In genomic region chr21:32727728-32728454, GRCh38 we compare ENCODE assay signal across 8 cellular contexts. TPM values are rescaled to one million over a fixed set of nuclear protein-coding genes. Genes with fewer than 3 reads are reported as not detected.
DNase-seq lines count a peak whose midpoint lies in the region; ATAC-seq lines count a peak whose summit lies in the region.

Gene SYNJ1 (minus strand): TSS chr21:32728013. CDS start chr21:32726895, 1,118 bp downstream.

- WGBS in mesendoderm (ENCODE audit: extremely low coverage, insufficient coverage, low lambda C conversion rate), result no CpG with 5 or more reads among the region's 72 CpGs

- peaks cover 16 to 29% of the 10 kb centered on the region in 2 donors for H3K4me1 Mint-ChIP-seq in effector memory CD8-positive, alpha-beta T cell (ENCODE audit: low read depth in 2 of 2)

- H3K23ac ChIP-seq in mesendoderm (ENCODE audit: low read length), result peak within 1 kb of the TSS; percentile 29

- peaks cover 15% of the 10 kb centered on the region for H3K36me3 Mint-ChIP-seq in effector memory CD8-positive, alpha-beta T cell (ENCODE audit: insufficient read depth)

- no peaks in the 10 kb centered on the region for H3K27me3 Mint-ChIP-seq in effector memory CD8-positive, alpha-beta T cell

- no peaks in the 10 kb centered on the region for H3K79me2 ChIP-seq in mesendoderm (ENCODE audit: control insufficient read depth, insufficient read depth, low read length)

- peak within 1 kb of the TSS; percentile 70 for H3K4me2 ChIP-seq in mesendoderm (ENCODE audit: low read length)

- H3K27ac ChIP-seq in mesendoderm (ENCODE audit: low read depth, low read length), result peak within 1 kb of the TSS; percentile 65

- no peak within 1 kb of the TSS for H2BK120ac ChIP-seq in mesendoderm (ENCODE audit: low read depth, low read length)

- in situ Hi-C loops in Caki2 (cut with HindIII; ENCODE audit: low pct_unique_long_range_greater_than_20kb, low sequenced_read_pairs), result no loop called here

- peak within 1 kb of the TSS; percentile 80 for H3K4me3 ChIP-seq in mesendoderm (ENCODE audit: low read length)

- H3K9ac ChIP-seq in mesendoderm (ENCODE audit: low read length), result peak within 1 kb of the TSS; percentile 82

- H3K56ac ChIP-seq in mesendoderm (ENCODE audit: low read length), result peak within 1 kb of the TSS; percentile 93

- no peak within 1 kb of the TSS for H3K4ac ChIP-seq in mesendoderm (ENCODE audit: low read depth, low read length)

- H3K4me3 Mint-ChIP-seq in effector memory CD8-positive, alpha-beta T cell, result peak within 1 kb of the TSS; percentile 97 to 98

- no peak within 1 kb of the TSS for H4K5ac ChIP-seq in mesendoderm (ENCODE audit: low read length)

- H2AK5ac ChIP-seq in mesendoderm (ENCODE audit: low read length), result no peak within 1 kb of the TSS

- H2BK5ac ChIP-seq in mesendoderm (ENCODE audit: low read length), result no peak within 1 kb of the TSS

- H3K4me1 ChIP-seq in mesendoderm (ENCODE audit: control insufficient read depth, low read depth, low read length), result no peaks in the 10 kb centered on the region

- no peak within 1 kb of the TSS for H3K18ac ChIP-seq in mesendoderm (ENCODE audit: low read length)

- peak within 1 kb of the TSS; percentile 95 to 96 for H3K27ac Mint-ChIP-seq in effector memory CD8-positive, alpha-beta T cell

- H3K79me1 ChIP-seq in mesendoderm (ENCODE audit: low read length), result no peaks in the 10 kb centered on the region

- DNase-seq in Caki2 (ENCODE audit: low read depth) (peak; percentile 96), HUDEP-2 (lab: John Stamatoyannopoulos, UW; ENCODE audit: unreplicated experiment in 76 of 76) (peak in 75 of 76 experiments; percentile 69 to 98 (median 94)), NOMO-1 treated with dmso at 0.1 percent for 144 hours (lab: John Stamatoyannopoulos, UW; ENCODE audit: unreplicated experiment) (peak; percentile 85), mesendoderm (peak; percentile 97)
- DNase-seq in activated CD8-positive, alpha-beta memory T cell treated with anti-CD3 and anti-CD28 coated beads for 48 hours (ENCODE audit: low read depth in 2 of 3, low spot score in 2 of 3), result peak; percentile 84 to 91 (median 91)
- DNase-seq in effector memory CD8-positive, alpha-beta T cell, result peak; percentile 91 to 93 (median 91)
- DNase-seq in stimulated activated CD8-positive, alpha-beta memory T cell treated with anti-CD3 and anti-CD28 coated beads, Interleukin-12 subunit alpha, Interleukin-12 subunit beta, amount 100 ng/mL, for 4 hours (ENCODE audit: low read depth), result peak; percentile 95

- H3K36me3 ChIP-seq in mesendoderm (ENCODE audit: control insufficient read depth, insufficient read depth, low read length), result no peaks in the 10 kb centered on the region

- H3K9me3 Mint-ChIP-seq in effector memory CD8-positive, alpha-beta T cell, result no peaks in the 10 kb centered on the region

- no peak within 1 kb of the TSS for H2BK15ac ChIP-seq in mesendoderm (replicated peaks; ENCODE audit: low read depth)

- H3K27me3 ChIP-seq in mesendoderm (ENCODE audit: insufficient read depth, low read length, poor library complexity), result no peaks in the 10 kb centered on the region

- H4K8ac ChIP-seq in mesendoderm (ENCODE audit: low read depth, low read length), result no peak within 1 kb of the TSS

- ATAC-seq in GM21390 (IDR thresholded peaks at IDR 0.05; ENCODE audit: unreplicated experiment), result peak; percentile 91
- peak; percentile 88 for ATAC-seq in effector memory CD8-positive, alpha-beta T cell (replicated peaks)

RNA-seq across cellular contexts. Expression of gene SYNJ1, which starts in this region (rescaled TPM):
- 0.58 and 1.6 TPM in 2 replicates for total RNA-seq in Caki2 (2014; rRNA removed; shearing (Covaris generic); ENCODE audit: low replicate concordance)
- polyA plus RNA-seq in mesendoderm (2013, experiment 1 of 2), result 2.8 TPM
- 3.4 TPM for polyA plus RNA-seq in mesendoderm (2013, experiment 2 of 2)

Comparison
In these comparisons a context has a peak if more than half of its experiments do, and no peak if none do; other contexts are left out.
1. Peak in every context shown above with its lines: DNase-seq, ATAC-seq, H3K4me3 ChIP-seq and H3K27ac ChIP-seq.